Comparison of ENCODE assay signal across 18 cellular contexts in genomic region chr2:235968616-235969324, GRCh38.
DNase-seq lines count a peak whose midpoint lies in the region; ATAC-seq and TF ChIP-seq lines count a peak whose summit lies in the region.
"Had no signal": no experiment of that assay in that cellular context is flagged by ENCODE, and none has a peak within 500 bp of the region (broad histone marks: within the 10 kb centered on the region; RNA-seq: fewer than 3 reads in every experiment).

No MANE protein-coding gene starts in this region.

- no peak overlapping the region for H3K4me3 Mint-ChIP-seq in nephron progenitor cell
- H3K4me3 Mint-ChIP-seq: immature natural killer cell, memory B cell, neural crest cell had no signal

- no peaks in the 10 kb centered on the region for H3K27me3 ChIP-seq in ascending aorta
- H3K27me3 ChIP-seq: BE2C had no signal

- H3K27me3 Mint-ChIP-seq in nephron progenitor cell (ENCODE audit: low read depth, poor library complexity): peaks cover 6% of the 10 kb centered on the region

- no peak for TF ChIP-seq CTCF in nephron progenitor cell (IDR thresholded peaks at IDR 0.05)
- TF ChIP-seq CTCF in ascending aorta (IDR thresholded peaks at IDR 0.05): no peak

- peaks cover 3 to 28% of the 10 kb centered on the region in 2 donors for H3K36me3 ChIP-seq in ascending aorta
- H3K36me3 ChIP-seq: BE2C had no signal

- peaks cover 28% of the 10 kb centered on the region for H3K4me1 Mint-ChIP-seq in nephron progenitor cell
- H3K4me1 Mint-ChIP-seq: immature natural killer cell, memory B cell, neural crest cell had no signal

- no peaks in the 10 kb centered on the region for H3K4me1 ChIP-seq in ascending aorta
- H3K4me1 ChIP-seq: BE2C had no signal

- H3K9me3 Mint-ChIP-seq in nephron progenitor cell: no peaks in the 10 kb centered on the region
- H3K9me3 Mint-ChIP-seq: immature natural killer cell had no signal

- peak overlapping the region; percentile 52 for H3K27ac Mint-ChIP-seq in nephron progenitor cell
- H3K27ac Mint-ChIP-seq: immature natural killer cell, memory B cell had no signal

- ATAC-seq in HG03457 (IDR thresholded peaks at IDR 0.05; ENCODE audit: unreplicated experiment): no peak

- H3K9me3 ChIP-seq in ascending aorta: no peaks in the 10 kb centered on the region
- H3K9me3 ChIP-seq: BE2C had no signal

- H3K27ac ChIP-seq in ascending aorta: no peak overlapping the region
- H3K27ac ChIP-seq: coronary artery, epithelial cell of prostate had no signal

- DNase-seq in DMS79 (lab: John Stamatoyannopoulos, UW) (peak; percentile 65), NCI-H1436 (lab: John Stamatoyannopoulos, UW) (peak; percentile 88), NCI-H524 (lab: John Stamatoyannopoulos, UW) (peak; percentile 84 to 92), nephron progenitor cell (peak; percentile 49), MV-4-11 (lab: John Stamatoyannopoulos, UW) (no peak), ascending aorta (ENCODE audit: low spot score in 2 of 2) (no peak)
- DNase-seq: BE2C; DND-41; immature natural killer cell; NCI-H748 treated with DMSO at 0.1 percent for 48 hours; retina; stimulated activated CD4-positive, alpha-beta T cell treated with anti-CD3 and anti-CD28 coated beads, Interleukin-2, amount 100 ng/mL, for 24 hours; substantia nigra had no signal

- no peak overlapping the region for H3K4me3 ChIP-seq in ascending aorta
- H3K4me3 ChIP-seq: coronary artery had no signal

- peaks cover 34% of the 10 kb centered on the region for H3K36me3 Mint-ChIP-seq in nephron progenitor cell (ENCODE audit: low read depth)
- H3K36me3 Mint-ChIP-seq: memory B cell had no signal

- intact Hi-C loops in ascending aorta (cut with DNase I): no loop called here

Comparison
In these comparisons a context has a peak if more than half of its experiments do, and no peak if none do; other contexts are left out.
1. DNase-seq: peak in DMS79 (single experiment), NCI-H1436 (single experiment), NCI-H524 (2 of 2) and nephron progenitor cell (single experiment); none in MV-4-11 (single experiment) and ascending aorta (0 of 2).